In genomic region chr16:24073321-24073720, GRCh38 we compare ENCODE assay signal across 14 cellular contexts.
"Had no signal": no experiment of that assay in that cellular context is flagged by ENCODE, and none has a peak within 500 bp of the region (broad histone marks: within the 10 kb centered on the region; RNA-seq: fewer than 3 reads in every experiment).

No MANE protein-coding gene starts in this region.

- H3K9me3 ChIP-seq: gastrocnemius medialis, heart right ventricle, lower lobe of right lung had no signal

- H3K36me3 ChIP-seq: cardiac muscle cell, gastrocnemius medialis, heart right ventricle, lower lobe of right lung had no signal

- H3K27ac ChIP-seq: cardiac muscle cell, gastrocnemius medialis, heart right ventricle, lower lobe of right lung, parathyroid adenoma had no signal

- H3K36me3 Mint-ChIP-seq: mesothelial cell of epicardium had no signal

- H3K27ac Mint-ChIP-seq: endodermal cell, mesothelial cell of epicardium had no signal

- H3K4me3 Mint-ChIP-seq: endodermal cell, mesothelial cell of epicardium had no signal

- ATAC-seq: gastrocnemius medialis, heart right ventricle, left cardiac atrium, lower lobe of right lung had no signal

- H3K4me3 ChIP-seq: cardiac muscle cell, gastrocnemius medialis, heart right ventricle, lower lobe of right lung had no signal

- H3K4me1 ChIP-seq: gastrocnemius medialis, heart right ventricle, lower lobe of right lung, parathyroid adenoma had no signal

- H3K27me3 ChIP-seq: cardiac muscle cell, gastrocnemius medialis had no signal

- DNase-seq: activated CD4-positive, alpha-beta T cell treated with anti-CD3 and anti-CD28 coated beads, Interleukin-2, amount 50 U/mL, for 1 hour; endodermal cell; gastrocnemius medialis; heart right ventricle; left cardiac atrium; lower lobe of right lung; retina; stimulated activated CD4-positive, alpha-beta T cell treated with anti-CD3 and anti-CD28 coated beads, Interleukin-2, amount 100 ng/mL, for 48 hours; stimulated activated naive CD8-positive, alpha-beta T cell treated with anti-CD3 and anti-CD28 coated beads, Interleukin-15, Interleukin-2, amounts not matched to agents 100 U/mL and 50 U/mL, for 24 hours; SW 1271 had no signal

- H3K9me3 Mint-ChIP-seq: endodermal cell; mesothelial cell of epicardium; T-helper 2 cell treated with Interferon-gamma antibody and Interleukin-4, amounts not matched to agents 5 μg/mL and 100 μg/mL, for 36 hours had no signal
